8 cellular contexts compared by ENCODE assay signal in the genomic region with DNA sequence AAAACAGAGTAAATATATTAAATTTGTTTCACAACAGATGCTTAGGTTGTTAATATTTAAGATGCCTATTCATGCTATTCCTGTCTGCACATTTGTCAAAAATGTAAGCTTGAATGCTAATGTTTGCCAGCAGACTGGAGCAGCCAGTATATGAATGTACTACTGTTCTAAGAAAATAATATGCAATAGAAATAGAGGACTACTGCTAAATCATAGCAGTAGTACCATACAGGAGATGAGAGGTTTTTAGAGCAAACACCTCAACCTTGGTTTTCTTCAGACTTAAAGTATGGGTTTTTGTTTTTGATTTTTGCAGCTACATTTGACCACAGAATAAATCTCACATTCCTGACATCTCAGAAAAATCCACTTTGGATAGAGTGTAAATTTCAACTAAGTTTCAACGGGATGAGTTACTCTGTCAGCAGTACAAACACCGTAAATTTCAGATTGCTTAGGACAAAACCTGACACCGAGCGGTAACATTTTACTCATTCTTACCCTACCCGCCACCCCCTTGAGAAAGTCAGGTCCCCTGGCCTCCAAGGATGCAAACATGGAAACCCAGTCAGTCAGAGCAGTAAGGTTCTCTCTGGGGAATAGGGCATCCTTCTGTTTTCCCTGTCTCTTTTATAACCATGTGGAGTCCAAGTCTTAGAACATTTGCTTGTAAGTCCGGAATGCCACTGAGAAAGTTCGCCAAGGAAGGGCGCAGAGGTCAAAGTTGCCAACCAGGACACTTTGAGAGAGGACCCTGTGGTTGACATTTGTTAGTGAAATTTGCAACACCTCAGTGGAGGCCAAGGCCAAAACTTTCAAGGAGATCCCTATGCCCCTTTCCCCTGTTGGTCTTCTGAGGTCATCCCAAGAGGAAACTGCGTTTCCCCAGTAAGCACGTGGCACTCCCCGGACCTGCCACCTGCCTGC. TPM values are rescaled to one million over a fixed set of nuclear protein-coding genes. Genes with fewer than 3 reads are reported as not detected.
A peak's percentile ranks its signal among the peaks of the same experiment; 100 is the strongest.
DNase-seq lines count a peak whose midpoint lies in the region; ATAC-seq and TF ChIP-seq lines count a peak whose summit lies in the region.

No MANE protein-coding gene starts in this region.

- H3K4me1 Mint-ChIP-seq in activated CD8-positive, alpha-beta T cell treated with anti-CD3 and anti-CD28 coated beads, Interleukin-2, amount 10 ng/mL, durations not matched to agents 7 days and 5 days (ENCODE audit: low read depth): peaks cover 47% of the 10 kb centered on the region

- peaks cover 23% of the 10 kb centered on the region for H3K4me1 ChIP-seq in lower lobe of right lung
- H3K4me1 ChIP-seq in stomach smooth muscle (ENCODE audit: control insufficient read depth, insufficient read depth, low read length): peaks cover 22% of the 10 kb centered on the region

- H3K9me3 Mint-ChIP-seq in activated CD8-positive, alpha-beta T cell treated with anti-CD3 and anti-CD28 coated beads, Interleukin-2, amount 10 ng/mL, durations not matched to agents 7 days and 5 days (ENCODE audit: insufficient read depth): no peaks in the 10 kb centered on the region

- peak overlapping the region; percentile 93 for H3K4me3 Mint-ChIP-seq in activated CD8-positive, alpha-beta T cell treated with anti-CD3 and anti-CD28 coated beads, Interleukin-2, amount 10 ng/mL, durations not matched to agents 7 days and 5 days

- peaks cover 77% of the 10 kb centered on the region for H3K36me3 Mint-ChIP-seq in activated CD8-positive, alpha-beta T cell treated with anti-CD3 and anti-CD28 coated beads, Interleukin-2, amount 10 ng/mL, durations not matched to agents 7 days and 5 days (ENCODE audit: low read depth)

- H3K36me3 ChIP-seq in lower lobe of right lung (no peaks in the 10 kb centered on the region), stomach smooth muscle (ENCODE audit: control insufficient read depth in 2 of 2, insufficient read depth in 2 of 2, low read length in 2 of 2) (no peaks in the 10 kb centered on the region)

- peak; percentile 42 for DNase-seq in SKM-1 treated with dmso at 0.1 percent for 144 hours (lab: John Stamatoyannopoulos, UW; ENCODE audit: unreplicated experiment)
- no peak for DNase-seq in SKM-1 (lab: John Stamatoyannopoulos, UW; ENCODE audit: unreplicated experiment)
- DNase-seq in activated CD8-positive, alpha-beta T cell treated with anti-CD3 and anti-CD28 coated beads, Interleukin-2, amount 10 ng/mL, durations not matched to agents 7 days and 5 days: peak; percentile 49
- no peak for DNase-seq in lower lobe of right lung
- no peak for DNase-seq in iPS-NIHi7 (ENCODE audit: extremely low spot score)
- no peak for DNase-seq in posterior vena cava (ENCODE audit: low spot score)

- no peak for ATAC-seq in activated CD8-positive, alpha-beta T cell treated with anti-CD3 and anti-CD28 coated beads, Interleukin-2, amount 10 ng/mL, durations not matched to agents 7 days and 5 days
- ATAC-seq in lower lobe of right lung (no peak), HG02571 (IDR thresholded peaks at IDR 0.05; ENCODE audit: unreplicated experiment) (no peak)

- no peaks in the 10 kb centered on the region for H3K9me3 ChIP-seq in lower lobe of right lung
- no peaks in the 10 kb centered on the region for H3K9me3 ChIP-seq in stomach smooth muscle (ENCODE audit: control insufficient read depth in 2 of 2, low read length in 2 of 2)

- POLR2A ChIA-PET in activated CD8-positive, alpha-beta T cell treated with anti-CD3 and anti-CD28 coated beads, Interleukin-2, amount 10 ng/mL, durations not matched to agents 7 days and 5 days (lab: Charles Lee): interaction anchor here (0.6 to 7.2 kb wide), 11 partner anchors 12 to 298 kb away, joined by 3 to 106 read pairs (median 4); partner anchors contain the start of gene SATB1

- H3K27me3 ChIP-seq in lower lobe of right lung (ENCODE audit: low read depth): peaks cover 30% of the 10 kb centered on the region
- H3K27me3 ChIP-seq in stomach smooth muscle (ENCODE audit: control insufficient read depth in 1 of 2, insufficient read depth in 2 of 2, low read length in 2 of 2): no peaks in the 10 kb centered on the region

- peak overlapping the region; percentile 95 for H3K27ac Mint-ChIP-seq in activated CD8-positive, alpha-beta T cell treated with anti-CD3 and anti-CD28 coated beads, Interleukin-2, amount 10 ng/mL, durations not matched to agents 7 days and 5 days

- H3K27ac ChIP-seq in lower lobe of right lung (no peak overlapping the region), stomach smooth muscle (ENCODE audit: low read length) (peak overlapping the region; percentile 37)

- CTCF ChIA-PET in activated CD8-positive, alpha-beta T cell treated with anti-CD3 and anti-CD28 coated beads, Interleukin-2, amount 10 ng/mL, durations not matched to agents 7 days and 5 days (lab: Charles Lee): interaction anchor here (1.0 to 3.8 kb wide), 6 partner anchors 13 to 316 kb away, joined by 3 to 22 read pairs (median 4); no protein-coding TSS in a partner anchor

- H3K4me3 ChIP-seq in lower lobe of right lung (peak overlapping the region; percentile 59), stomach smooth muscle (ENCODE audit: low read length in 2 of 2) (peak overlapping the region; percentile 88 to 90)

- no peaks in the 10 kb centered on the region for H3K27me3 Mint-ChIP-seq in activated CD8-positive, alpha-beta T cell treated with anti-CD3 and anti-CD28 coated beads, Interleukin-2, amount 10 ng/mL, durations not matched to agents 7 days and 5 days (ENCODE audit: low read depth)

- H3K9ac ChIP-seq in stomach smooth muscle (ENCODE audit: low read length in 2 of 2): peak overlapping the region; percentile 68 to 69

- no peak for TF ChIP-seq CTCF in lower lobe of right lung (IDR thresholded peaks at IDR 0.05)

- intact Hi-C loops in lower lobe of right lung (cut with DNase I) (no loop called here), posterior vena cava (cut with DNase I) (no loop called here)

RNA-seq across cellular contexts. Expression of gene SATB1, which starts 17.9 kb away (rescaled TPM):
- 100 to 1,000 TPM; 268 to 273 TPM for total RNA-seq in activated CD8-positive, alpha-beta T cell treated with anti-CD3 and anti-CD28 coated beads, Interleukin-2, amount 10 ng/mL, durations not matched to agents 7 days and 5 days
- 30.2 TPM for total RNA-seq in lower lobe of right lung
- total RNA-seq in posterior vena cava: 10 to 100 TPM; 10.8 to 10.9 TPM

Comparison
In these comparisons a context has a peak if more than half of its experiments do, and no peak if none do; other contexts are left out.
1. DNase-seq: peak in SKM-1 treated with dmso at 0.1 percent for 144 hours (single experiment) and activated CD8-positive, alpha-beta T cell treated with anti-CD3 and anti-CD28 coated beads, Interleukin-2, amount 10 ng/mL, durations not matched to agents 7 days and 5 days (single experiment); none in SKM-1 (single experiment), lower lobe of right lung (single experiment), iPS-NIHi7 (single experiment) and posterior vena cava (single experiment).